15 cellular contexts compared by ENCODE assay signal in the genomic region with DNA sequence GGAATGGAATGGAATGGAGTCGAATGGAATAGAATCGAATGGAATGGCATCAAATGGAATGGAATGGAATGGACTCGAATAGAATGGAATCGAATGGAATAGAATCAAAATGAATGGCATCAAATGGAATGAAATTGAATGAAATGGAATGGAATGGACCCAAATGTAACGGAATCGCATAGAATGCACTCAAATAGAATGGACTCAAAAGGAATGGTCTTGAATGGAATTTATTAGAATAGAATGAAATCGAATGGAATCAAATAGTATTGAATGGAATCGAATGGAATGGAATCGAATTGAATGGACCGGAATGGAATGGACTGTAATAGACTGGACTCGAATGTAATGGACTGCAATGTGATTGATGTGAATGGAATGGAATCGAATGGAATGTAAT.
DNase-seq lines count a peak whose midpoint lies in the region; ATAC-seq and TF ChIP-seq lines count a peak whose summit lies in the region.
"Had no signal": no experiment of that assay in that cellular context is flagged by ENCODE, and none has a peak within 500 bp of the region (broad histone marks: within the 10 kb centered on the region; RNA-seq: fewer than 3 reads in every experiment).

No MANE protein-coding gene starts in this region.

- H3K4me3 ChIP-seq in fibroblast of villous mesenchyme (ENCODE audit: low read depth, low read length) (no peak overlapping the region), BE2C (ENCODE audit: low read depth, low read length) (no peak overlapping the region), tibial artery (no peak overlapping the region)

- no peaks in the 10 kb centered on the region for H3K36me3 ChIP-seq in BE2C
- H3K36me3 ChIP-seq in tibial artery = no peaks in the 10 kb centered on the region

- in situ Hi-C loops in ACHN (cut with HindIII; ENCODE audit: low pct_ligation_motif_present, low pct_unique_long_range_greater_than_20kb, low sequenced_read_pairs) = no loop called here

- intact Hi-C loops in tibial artery (cut with DNase I; ENCODE audit: low total_unique reads) = no loop called here

- no peak for TF ChIP-seq CTCF in fibroblast of villous mesenchyme (IDR thresholded peaks at IDR 0.05; ENCODE audit: insufficient read depth, low read depth, low read length)
- no peak for TF ChIP-seq CTCF in BE2C (IDR thresholded peaks at IDR 0.05; ENCODE audit: low read depth, low read length)
- no peak for TF ChIP-seq CTCF in tibial artery (IDR thresholded peaks at IDR 0.05)

- no peak overlapping the region for H3K27ac ChIP-seq in tibial artery

- no peaks in the 10 kb centered on the region for H3K9me3 ChIP-seq in BE2C
- H3K9me3 ChIP-seq in tibial artery = peaks cover 0 to 42% (median 40%) of the 10 kb centered on the region in 3 donors

- no peak for ATAC-seq in GM18511 (IDR thresholded peaks at IDR 0.05; ENCODE audit: unreplicated experiment)
- ATAC-seq in HG03095 (IDR thresholded peaks at IDR 0.05; ENCODE audit: unreplicated experiment) = no peak
- ATAC-seq: activated CD8-positive, alpha-beta memory T cell treated with anti-CD3 and anti-CD28 coated beads, Interleukin-2, amount 10 ng/mL, durations not matched to agents 7 days and 5 days; natural killer cell treated with Interleukin-12 subunit alpha and Interleukin-12 subunit beta and Interleukin-15 and Interleukin-18, amount 100 ng/mL, for 72 hours had no signal

- DNase-seq in ACHN = peak; percentile 9
- DNase-seq in HS-5 (ENCODE audit: low read depth) = peak; percentile 10
- peak; percentile 1 for DNase-seq in brain pericyte (ENCODE audit: low read depth, low spot score)
- peak; percentile 13 for DNase-seq in fibroblast of villous mesenchyme (ENCODE audit: low read depth)
- DNase-seq in BE2C = no peak
- no peak for DNase-seq in tibial artery
- DNase-seq: activated CD4-positive, CD25-positive, alpha-beta regulatory T cell treated with anti-CD3 and anti-CD28 coated beads, Interleukin-2, amount 50 U/mL, for 72 hours; activated CD8-positive, alpha-beta memory T cell treated with anti-CD3 and anti-CD28 coated beads, Interleukin-2, amount 10 ng/mL, durations not matched to agents 7 days and 5 days; activated effector memory CD4-positive, alpha-beta T cell treated with anti-CD3 and anti-CD28 coated beads, Interleukin-2, amount 50 U/mL, for 16 hours; DMS79; NCI-H1694; SIG-M5 had no signal

- H3K4me1 ChIP-seq in BE2C = no peaks in the 10 kb centered on the region
- no peaks in the 10 kb centered on the region for H3K4me1 ChIP-seq in tibial artery

- H3K27me3 ChIP-seq in BE2C = no peaks in the 10 kb centered on the region
- no peaks in the 10 kb centered on the region for H3K27me3 ChIP-seq in tibial artery

Comparison
In these comparisons a context has a peak if more than half of its experiments do, and no peak if none do; other contexts are left out.
1. DNase-seq: peak in ACHN (single experiment), HS-5 (single experiment), brain pericyte (single experiment) and fibroblast of villous mesenchyme (single experiment); none in BE2C (single experiment) and tibial artery (0 of 2).